In the genomic region with DNA sequence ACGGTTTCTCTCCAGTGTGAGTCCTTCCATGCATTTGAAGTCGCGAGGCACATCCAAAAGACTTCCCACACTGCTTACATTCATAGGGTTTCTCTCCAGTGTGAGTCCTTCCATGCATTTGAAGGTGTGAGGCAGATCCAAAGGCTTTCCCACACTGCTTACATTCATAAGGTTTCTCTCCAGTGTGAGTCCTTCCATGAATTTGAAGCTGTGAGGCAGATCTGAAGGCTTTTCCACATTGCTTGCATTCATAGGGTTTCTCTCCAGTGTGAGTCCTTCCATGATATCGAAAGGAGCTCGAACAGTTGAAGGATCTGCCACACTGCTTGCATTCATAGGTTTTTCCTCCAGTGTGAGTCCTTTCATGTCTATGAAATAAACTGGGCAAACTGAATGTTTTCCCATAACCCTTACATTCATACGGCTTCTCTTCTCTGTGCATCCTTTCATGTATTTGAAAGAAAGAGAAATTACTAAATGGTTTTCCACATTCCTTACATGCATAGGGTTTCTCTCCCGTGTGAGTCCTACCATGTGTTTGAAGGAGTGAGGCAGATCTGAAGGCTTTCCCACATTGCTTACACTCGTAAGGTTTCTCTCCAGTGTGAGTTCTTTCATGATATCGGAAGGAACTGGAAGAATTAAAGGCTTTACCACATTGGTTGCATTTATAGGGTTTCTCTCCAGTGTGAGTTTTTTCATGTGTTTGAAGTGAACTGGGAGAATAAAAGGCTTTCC, we compare ENCODE assay signal across 14 cellular contexts. TPM values are rescaled to one million over a fixed set of nuclear protein-coding genes. Genes with fewer than 3 reads are reported as not detected.
DNase-seq lines count a peak whose midpoint lies in the region; ATAC-seq, FAIRE-seq and TF ChIP-seq lines count a peak whose summit lies in the region.
"Had no signal": no experiment of that assay in that cellular context is flagged by ENCODE, and none has a peak within 500 bp of the region (broad histone marks: within the 10 kb centered on the region; RNA-seq: fewer than 3 reads in every experiment).

No MANE protein-coding gene starts in this region.

- H3K36me3 Mint-ChIP-seq in activated T-cell treated with anti-CD3 and anti-CD28 coated beads, Interleukin-2, amount 50 U/mL, for 72 hours (ENCODE audit: insufficient read depth in 2 of 2): peaks cover 36 to 70% of the 10 kb centered on the region in 2 donors

- H3K18ac ChIP-seq in H1 (ENCODE audit: extremely low read depth, low read length): no peak overlapping the region

- H2BK15ac ChIP-seq in H1 (ENCODE audit: low read length): no peak overlapping the region

- H3K79me1 ChIP-seq in H1 (ENCODE audit: low read depth, low read length): no peaks in the 10 kb centered on the region; the same call in 1 of the 2 replicates

- TF ChIP-seq POLR2A in H1 (IDR thresholded peaks at IDR 0.05; ENCODE audit: control extremely low read depth in 1 of 2, low read depth in 2 of 2, low read length in 2 of 2): no peak

- no peak overlapping the region for H3K4me3 ChIP-seq in Karpas-422 (ENCODE audit: low read length)
- no peak overlapping the region for H3K4me3 ChIP-seq in H1 (ENCODE audit: extremely low read depth in 1 of 4, insufficient read depth in 2 of 4, low read depth in 3 of 4, low read length in 4 of 4)
- peak overlapping the region; percentile 8 to 37 for H3K4me3 ChIP-seq in muscle layer of duodenum (ENCODE audit: low read depth in 1 of 2, low read length in 2 of 2)
- H3K4me3 ChIP-seq: HAP-1, SJSA1 had no signal

- DNase-seq in Karpas-422 (peak; percentile 37), H1 (ENCODE audit: low read depth in 1 of 2, low spot score in 2 of 2) (no peak), activated T-cell treated with anti-CD3 and anti-CD28 coated beads for 4 hours (no peak), Kasumi-1 (lab: John Stamatoyannopoulos, UW) (no peak), SHP77 (lab: John Stamatoyannopoulos, UW) (no peak)
- no peak for DNase-seq in activated T-cell treated with anti-CD3 and anti-CD28 coated beads, Interleukin-2, amount 50 U/mL, for 72 hours
- DNase-seq: CD4-positive, alpha-beta T cell; IMR-90; MV-4-11; NCI-H1417; NCI-H187 treated with DMSO at 0.1 percent for 48 hours had no signal

- no peak for ATAC-seq in activated T-cell treated with anti-CD3 and anti-CD28 coated beads, Interleukin-2, amount 50 U/mL, for 72 hours (replicated peaks in 1 of 2)

- H3K23ac ChIP-seq in H1 (ENCODE audit: insufficient read length): no peak overlapping the region

- H2AK5ac ChIP-seq in H1 (ENCODE audit: low read depth, low read length): no peak overlapping the region

- 87% methylated on average over 9 of the region's 9 CpGs; no CpG with 5 or more reads in 1 of the 2 experiments for WGBS in H1 (ENCODE audit: extremely low coverage in 1 of 2, insufficient coverage in 1 of 2, insufficient read length in 1 of 2, insufficient replicate concordance in 2 of 2, low coverage in 1 of 2, low lambda C conversion rate in 2 of 2, missing lambda C conversion rate in 1 of 2), 2 experiments

- no peak overlapping the region for H3K56ac ChIP-seq in H1 (replicated peaks; ENCODE audit: insufficient read length, low read depth, low read length)

- POLR2A ChIA-PET in H1 (lab: Charles Lee; ENCODE audit: partially characterized antibody): interaction anchor here (1.0 kb wide), 1 partner anchor 35 kb away, joined by 3 read pairs; no protein-coding TSS in a partner anchor

- H3K9me2 ChIP-seq in Karpas-422 (replicated peaks; ENCODE audit: insufficient read depth, low read length): no peaks in the 10 kb centered on the region

- FAIRE-seq in H1 (lab: Jason Lieb, UNC): no peak

- CTCF ChIA-PET in H1 (lab: Charles Lee; ENCODE audit: partially characterized antibody): interaction anchor here (0.6 to 1.1 kb wide), 2 partner anchors 16 to 26 kb away, joined by 3 to 4 read pairs; no protein-coding TSS in a partner anchor

- H3K23me2 ChIP-seq in H1 (ENCODE audit: low read depth, low read length): no peaks in the 10 kb centered on the region

- H3K9ac ChIP-seq in Karpas-422 (ENCODE audit: low read length): no peak overlapping the region
- H3K9ac ChIP-seq in H1 (replicated peaks in 1 of 4; ENCODE audit: extremely low read depth in 1 of 4, low read depth in 3 of 4, low read length in 3 of 4): no peak overlapping the region

- H4K20me1 ChIP-seq in Karpas-422 (ENCODE audit: insufficient read depth, low read depth, low read length) (no peaks in the 10 kb centered on the region), H1 (replicated peaks in 1 of 2; ENCODE audit: control insufficient read depth in 1 of 2, insufficient read depth in 2 of 2, low read length in 2 of 2) (no peaks in the 10 kb centered on the region)

- H4K8ac ChIP-seq in H1 (ENCODE audit: extremely low read depth, insufficient read depth, low read length): no peak overlapping the region

- peaks cover 24% of the 10 kb centered on the region; the same call in 1 of the 2 replicates for H3K79me2 ChIP-seq in Karpas-422 (ENCODE audit: low read length)
- no peaks in the 10 kb centered on the region for H3K79me2 ChIP-seq in H1 (ENCODE audit: control insufficient read depth in 1 of 2, insufficient read depth in 2 of 2, low read length in 2 of 2)

- H3K9me3 Mint-ChIP-seq in activated T-cell treated with anti-CD3 and anti-CD28 coated beads, Interleukin-2, amount 50 U/mL, for 72 hours: peaks cover 19 to 25% of the 10 kb centered on the region in 2 donors

- no peak overlapping the region for H3K4me2 ChIP-seq in Karpas-422 (ENCODE audit: low read depth, low read length, poor library complexity, severe bottlenecking)
- H3K4me2 ChIP-seq in H1 (ENCODE audit: insufficient read depth in 1 of 2, low read depth in 2 of 2, low read length in 2 of 2): no peak overlapping the region

- H3K14ac ChIP-seq in H1 (ENCODE audit: insufficient read length): no peak overlapping the region

- H3K9me3 ChIP-seq in Karpas-422 (ENCODE audit: low read length) (peaks cover 42% of the 10 kb centered on the region), H1 (ENCODE audit: insufficient read depth in 2 of 2, low read depth in 1 of 2, low read length in 1 of 2) (peaks cover 72 to 79% of the 10 kb centered on the region in 2 experiments), muscle layer of duodenum (ENCODE audit: control insufficient read depth in 1 of 2, low read length in 2 of 2) (peaks cover 36 to 44% of the 10 kb centered on the region in 2 donors)

- H3K27me3 ChIP-seq in Karpas-422 (ENCODE audit: low read length) (no peaks in the 10 kb centered on the region), H1 (replicated peaks in 1 of 4; ENCODE audit: control insufficient read depth in 3 of 4, extremely low read depth in 1 of 4, insufficient read depth in 3 of 4, low read length in 3 of 4) (no peaks in the 10 kb centered on the region), muscle layer of duodenum (ENCODE audit: low read depth, low read length) (no peaks in the 10 kb centered on the region)
- H3K27me3 ChIP-seq: SJSA1 had no signal

- TF ChIP-seq CTCF in H1 (IDR thresholded peaks at IDR 0.05; ENCODE audit: control extremely low read depth in 1 of 3, insufficient read depth in 1 of 3, low read depth in 1 of 3, low read length in 3 of 3): no peak

- no peak for TF ChIP-seq RAD21 in H1 (IDR thresholded peaks at IDR 0.05 in 1 of 2, conservative IDR thresholded peaks at IDR 0.05 in 1 of 2; ENCODE audit: low read depth in 2 of 2, low read length in 2 of 2)

- no peak overlapping the region for H2BK12ac ChIP-seq in H1 (ENCODE audit: low read depth, low read length)

- H2BK20ac ChIP-seq in H1 (ENCODE audit: low read length): no peak overlapping the region

- no peak overlapping the region for H3K27ac ChIP-seq in Karpas-422 (ENCODE audit: low read length)
- no peak overlapping the region for H3K27ac ChIP-seq in H1 (ENCODE audit: low read depth, low read length)
- H3K27ac ChIP-seq in muscle layer of duodenum (ENCODE audit: low read length): no peak overlapping the region
- H3K27ac ChIP-seq: SJSA1 had no signal

- no peaks in the 10 kb centered on the region for H3K4me1 ChIP-seq in Karpas-422 (ENCODE audit: low read length)
- no peaks in the 10 kb centered on the region for H3K4me1 ChIP-seq in H1 (replicated peaks in 1 of 4; ENCODE audit: control insufficient read depth in 3 of 4, insufficient read depth in 4 of 4, low read length in 3 of 4)
- H3K4me1 ChIP-seq in muscle layer of duodenum (ENCODE audit: control insufficient read depth in 1 of 2, insufficient read depth in 2 of 2, low read length in 2 of 2): no peaks in the 10 kb centered on the region
- H3K4me1 ChIP-seq: HAP-1, SJSA1 had no signal

- no peaks in the 10 kb centered on the region for H3K27me3 Mint-ChIP-seq in activated T-cell treated with anti-CD3 and anti-CD28 coated beads, Interleukin-2, amount 50 U/mL, for 72 hours (ENCODE audit: low read depth)
- H3K27me3 Mint-ChIP-seq: CD4-positive, alpha-beta T cell had no signal

- H3K4me1 Mint-ChIP-seq in activated T-cell treated with anti-CD3 and anti-CD28 coated beads, Interleukin-2, amount 50 U/mL, for 72 hours (ENCODE audit: low read depth): no peaks in the 10 kb centered on the region

- no peak overlapping the region for H4K5ac ChIP-seq in H1 (ENCODE audit: insufficient read length, low read depth, low read length)

- no peak overlapping the region for H3K4me3 Mint-ChIP-seq in activated T-cell treated with anti-CD3 and anti-CD28 coated beads, Interleukin-2, amount 50 U/mL, for 72 hours
- H3K4me3 Mint-ChIP-seq: CD4-positive, alpha-beta T cell had no signal

- H2BK120ac ChIP-seq in H1 (replicated peaks; ENCODE audit: low read depth, low read length): no peak overlapping the region

- no peak overlapping the region for H4K91ac ChIP-seq in H1 (replicated peaks; ENCODE audit: insufficient read length, low read length)

- no peak overlapping the region for H2AFZ ChIP-seq in Karpas-422 (ENCODE audit: low read length)
- H2AFZ ChIP-seq in H1 (ENCODE audit: low read length): no peak overlapping the region

- H3K36me3 ChIP-seq in Karpas-422 (ENCODE audit: insufficient read depth, low read length) (peaks cover 68% of the 10 kb centered on the region), H1 (ENCODE audit: control insufficient read depth in 2 of 4, insufficient read depth in 4 of 4, low read length in 3 of 4) (peaks cover 6 to 70% (median 39%) of the 10 kb centered on the region in 4 experiments), muscle layer of duodenum (ENCODE audit: control insufficient read depth in 1 of 2, insufficient read depth in 2 of 2, low read length in 2 of 2) (peaks cover 33 to 55% of the 10 kb centered on the region in 2 donors)
- H3K36me3 ChIP-seq: HAP-1 had no signal

- no peak for TF ChIP-seq EP300 in H1 (IDR thresholded peaks at IDR 0.05; ENCODE audit: borderline replicate concordance in 1 of 2, low read depth in 2 of 2, low read length in 2 of 2)

- no peak overlapping the region for H3K4ac ChIP-seq in H1 (replicated peaks; ENCODE audit: insufficient read length, low read depth, low read length)

- no peak overlapping the region for H2BK5ac ChIP-seq in H1 (ENCODE audit: low read depth, low read length)

- H3K27ac Mint-ChIP-seq in activated T-cell treated with anti-CD3 and anti-CD28 coated beads, Interleukin-2, amount 50 U/mL, for 72 hours: no peak overlapping the region
- H3K27ac Mint-ChIP-seq: CD4-positive, alpha-beta T cell had no signal

RNA-seq across cellular contexts. Expression of gene ZNF433, which starts 20.3 kb away (rescaled TPM):
- total RNA-seq in Karpas-422 (2014; rRNA removed; shearing (Covaris generic); ENCODE audit: low replicate concordance): 4.4 and 6.0 TPM in 2 replicates
- 1.4 and 1.8 TPM in 2 replicates for total RNA-seq in H1 (2021; fragmentation: NEBNext Ultra II Directional; extraction: Animal tissue kit (Norgen Biotek cat#: 25700))
- polyA plus RNA-seq in H1 (2011; rRNA removed): 0.68 and 0.71 TPM in 2 replicates
- polyA plus RNA-seq in H1 (2011; cell fraction: cytosol; rRNA removed): 1.3 TPM
- polyA plus RNA-seq in H1 (2011; cell fraction: nucleus; rRNA removed): 0.88 TPM
- 1.4 to 3.1 TPM (median 2.2 TPM) in 4 replicates for polyA plus RNA-seq in H1 (2012, experiment 1 of 2)
- polyA plus RNA-seq in H1 (2012, experiment 2 of 2): 0.58 TPM
- 0.47 TPM for polyA plus RNA-seq in H1 (2013, experiment 1 of 2)
- polyA plus RNA-seq in H1 (2013, experiment 2 of 2): 0.57 TPM
- polyA minus RNA-seq in H1 (2011; rRNA and poly(A)+ RNA removed): 1.0 and 1.5 TPM in 2 replicates
- 0.81 TPM for polyA minus RNA-seq in H1 (2011; cell fraction: cytosol; rRNA and poly(A)+ RNA removed)
- 3.1 TPM for polyA minus RNA-seq in H1 (2011; cell fraction: nucleus; rRNA and poly(A)+ RNA removed)
- 1 to 10 TPM; 1.6 to 2.3 TPM for total RNA-seq in activated T-cell treated with anti-CD3 and anti-CD28 coated beads, Interleukin-2, amount 50 U/mL, for 72 hours

RNA-seq across cellular contexts. Expression of gene ZNF878, which starts 37.6 kb away (rescaled TPM):
- 0.71 and 0.79 TPM in 2 replicates for total RNA-seq in Karpas-422 (2014; rRNA removed; shearing (Covaris generic); ENCODE audit: low replicate concordance)
- 9.1 and 9.5 TPM in 2 replicates for total RNA-seq in H1 (2021; fragmentation: NEBNext Ultra II Directional; extraction: Animal tissue kit (Norgen Biotek cat#: 25700))
- 0.57 and 0.91 TPM in 2 replicates for polyA plus RNA-seq in H1 (2011; rRNA removed)
- 1.3 TPM for polyA plus RNA-seq in H1 (2011; cell fraction: cytosol; rRNA removed)
- polyA plus RNA-seq in H1 (2011; cell fraction: nucleus; rRNA removed): 0.68 TPM
- polyA plus RNA-seq in H1 (2012, experiment 1 of 2): 2.5 to 4.8 TPM (median 3.5 TPM) in 4 replicates
- polyA plus RNA-seq in H1 (2012, experiment 2 of 2): 0.52 TPM
- polyA plus RNA-seq in H1 (2013, experiment 1 of 2): 4.2 TPM
- polyA plus RNA-seq in H1 (2013, experiment 2 of 2): 3.8 TPM
- polyA minus RNA-seq in H1 (2011; rRNA and poly(A)+ RNA removed): 3.8 and 5.7 TPM in 2 replicates
- polyA minus RNA-seq in H1 (2011; cell fraction: cytosol; rRNA and poly(A)+ RNA removed): 3.4 TPM
- 8.4 TPM for polyA minus RNA-seq in H1 (2011; cell fraction: nucleus; rRNA and poly(A)+ RNA removed)
- under 1 TPM; 0.39 to 0.55 TPM for total RNA-seq in activated T-cell treated with anti-CD3 and anti-CD28 coated beads, Interleukin-2, amount 50 U/mL, for 72 hours
- total RNA-seq: CD4-positive, alpha-beta T cell had no signal

RNA-seq across cellular contexts. Expression of gene ZNF844, which starts 49.3 kb away (rescaled TPM):
- 7.0 and 11.7 TPM in 2 replicates for total RNA-seq in Karpas-422 (2014; rRNA removed; shearing (Covaris generic); ENCODE audit: low replicate concordance)
- total RNA-seq in H1 (2021; fragmentation: NEBNext Ultra II Directional; extraction: Animal tissue kit (Norgen Biotek cat#: 25700)): 9.4 and 9.8 TPM in 2 replicates
- polyA plus RNA-seq in H1 (2011; rRNA removed): 2.7 and 3.1 TPM in 2 replicates
- 3.2 TPM for polyA plus RNA-seq in H1 (2011; cell fraction: cytosol; rRNA removed)
- 3.8 TPM for polyA plus RNA-seq in H1 (2011; cell fraction: nucleus; rRNA removed)
- polyA plus RNA-seq in H1 (2012, experiment 1 of 2): 2.8 to 4.3 TPM (median 3.3 TPM) in 4 replicates
- 0.63 TPM for polyA plus RNA-seq in H1 (2012, experiment 2 of 2)
- 2.5 TPM for polyA plus RNA-seq in H1 (2013, experiment 1 of 2)
- 2.7 TPM for polyA plus RNA-seq in H1 (2013, experiment 2 of 2)
- 9.3 and 12.2 TPM in 2 replicates for polyA minus RNA-seq in H1 (2011; rRNA and poly(A)+ RNA removed)
- polyA minus RNA-seq in H1 (2011; cell fraction: cytosol; rRNA and poly(A)+ RNA removed): 8.6 TPM
- polyA minus RNA-seq in H1 (2011; cell fraction: nucleus; rRNA and poly(A)+ RNA removed): 17.9 TPM
- 1 to 10 TPM; 3.6 to 8.4 TPM for total RNA-seq in activated T-cell treated with anti-CD3 and anti-CD28 coated beads, Interleukin-2, amount 50 U/mL, for 72 hours

RNA-seq across cellular contexts. Expression of gene ZNF763, which starts 50.3 kb away (rescaled TPM):
- total RNA-seq in Karpas-422 (2014; rRNA removed; shearing (Covaris generic); ENCODE audit: low replicate concordance): 3.2 and 9.2 TPM in 2 replicates
- total RNA-seq in H1 (2021; fragmentation: NEBNext Ultra II Directional; extraction: Animal tissue kit (Norgen Biotek cat#: 25700)): 1.7 TPM in 2 replicates
- polyA plus RNA-seq in H1 (2011; rRNA removed): 0.39 and 0.46 TPM in 2 replicates
- 1.5 TPM for polyA plus RNA-seq in H1 (2011; cell fraction: cytosol; rRNA removed)
- 0.31 TPM for polyA plus RNA-seq in H1 (2011; cell fraction: nucleus; rRNA removed)
- 0.83 to 2.6 TPM (median 1.2 TPM) in 4 replicates for polyA plus RNA-seq in H1 (2012, experiment 1 of 2)
- polyA plus RNA-seq in H1 (2012, experiment 2 of 2): 0.30 TPM
- 0.59 TPM for polyA plus RNA-seq in H1 (2013, experiment 1 of 2)
- polyA plus RNA-seq in H1 (2013, experiment 2 of 2): 0.64 TPM
- 1.1 and 2.1 TPM in 2 replicates for polyA minus RNA-seq in H1 (2011; rRNA and poly(A)+ RNA removed)
- 0.81 TPM for polyA minus RNA-seq in H1 (2011; cell fraction: cytosol; rRNA and poly(A)+ RNA removed)
- 4.9 TPM for polyA minus RNA-seq in H1 (2011; cell fraction: nucleus; rRNA and poly(A)+ RNA removed)
- total RNA-seq in activated T-cell treated with anti-CD3 and anti-CD28 coated beads, Interleukin-2, amount 50 U/mL, for 72 hours: 1 to 10 TPM; 1.3 to 2.4 TPM

Comparison
In these comparisons a context has a peak if more than half of its experiments do, and no peak if none do; other contexts are left out.
1. H3K4me3 ChIP-seq: peak in muscle layer of duodenum (2 of 2); none in Karpas-422 (single experiment) and H1 (0 of 4).